In genomic region chr2:68319397-68320117, GRCh38 we compare ENCODE assay signal across 8 cellular contexts. TPM values are rescaled to one million over a fixed set of nuclear protein-coding genes. Genes with fewer than 3 reads are reported as not detected.
DNase-seq lines count a peak whose midpoint lies in the region; ATAC-seq and TF ChIP-seq lines count a peak whose summit lies in the region.

Gene CNRIP1, minus strand, starts transcription at chr2:68319949. Its CDS starts 549 bp downstream, at chr2:68319400.

- H3K9me3 ChIP-seq in adipocyte (ENCODE audit: control insufficient read depth, low read length), result no peaks in the 10 kb centered on the region

- peaks cover 7% of the 10 kb centered on the region for H3K36me3 ChIP-seq in adipocyte (ENCODE audit: control insufficient read depth, insufficient read depth, low read length, severe bottlenecking)

- H3K4me3 Mint-ChIP-seq in glutamatergic neuron (ENCODE audit: unreplicated experiment), result peak within 1 kb of the TSS; percentile 92
- peak within 1 kb of the TSS; percentile 89 for H3K4me3 Mint-ChIP-seq in neural crest cell

- H3K9me3 Mint-ChIP-seq in glutamatergic neuron (ENCODE audit: unreplicated experiment), result peaks cover 6% of the 10 kb centered on the region
- no peaks in the 10 kb centered on the region for H3K9me3 Mint-ChIP-seq in neural crest cell

- no peaks in the 10 kb centered on the region for H3K27me3 ChIP-seq in adipocyte (replicated peaks; ENCODE audit: control insufficient read depth, insufficient read depth, low read length)

- ATAC-seq in GM19452 (IDR thresholded peaks at IDR 0.05; ENCODE audit: unreplicated experiment), result no peak
- no peak for ATAC-seq in HG03175 (IDR thresholded peaks at IDR 0.05; ENCODE audit: unreplicated experiment)

- peak within 1 kb of the TSS; percentile 96 for H3K27ac Mint-ChIP-seq in glutamatergic neuron (ENCODE audit: unreplicated experiment)
- H3K27ac Mint-ChIP-seq in neural crest cell (ENCODE audit: unreplicated experiment), result peak within 1 kb of the TSS; percentile 79

- H3K9ac ChIP-seq in adipocyte (ENCODE audit: low read length), result peak within 1 kb of the TSS; percentile 91

- H3K4me3 ChIP-seq in adipocyte (ENCODE audit: low read length), result peak within 1 kb of the TSS; percentile 93

- TF ChIP-seq CTCF in glutamatergic neuron (IDR thresholded peaks at IDR 0.05; ENCODE audit: partially characterized antibody, unreplicated experiment), result no peak
- peak; percentile 10 for TF ChIP-seq CTCF in neural crest cell (conservative IDR thresholded peaks at IDR 0.05)

- H3K27me3 Mint-ChIP-seq in glutamatergic neuron (ENCODE audit: unreplicated experiment) (peaks cover 8% of the 10 kb centered on the region), neural crest cell (ENCODE audit: low read depth) (peaks cover 37% of the 10 kb centered on the region)

- DNase-seq in activated CD4-positive, alpha-beta T cell treated with anti-CD3 and anti-CD28 coated beads for 48 hours, result peak; percentile 13
- no peak for DNase-seq in activated CD4-positive, alpha-beta T cell treated with anti-CD3 and anti-CD28 coated beads, Interleukin-2, amount 50 U/mL, for 1 hour
- DNase-seq in NCI-H2171 treated with DMSO at 0.1 percent for 48 hours (lab: John Stamatoyannopoulos, UW), result peak; percentile 84
- DNase-seq in adipocyte (ENCODE audit: low read depth), result peak; percentile 90
- DNase-seq in glutamatergic neuron, result peak; percentile 84
- peak; percentile 61 for DNase-seq in neural crest cell (ENCODE audit: low read depth, low spot score)

- peaks cover 13% of the 10 kb centered on the region for H3K4me1 ChIP-seq in adipocyte (ENCODE audit: control insufficient read depth, insufficient read depth, low read length)

- H3K36me3 Mint-ChIP-seq in glutamatergic neuron (ENCODE audit: unreplicated experiment), result no peaks in the 10 kb centered on the region
- H3K36me3 Mint-ChIP-seq in neural crest cell (ENCODE audit: low read depth), result peaks cover 16% of the 10 kb centered on the region

- peaks cover 11% of the 10 kb centered on the region for H3K4me1 Mint-ChIP-seq in glutamatergic neuron (ENCODE audit: low read depth, unreplicated experiment)
- peaks cover 24% of the 10 kb centered on the region for H3K4me1 Mint-ChIP-seq in neural crest cell

RNA-seq across cellular contexts. Expression of gene CNRIP1, which starts in this region (rescaled TPM):
- total RNA-seq in glutamatergic neuron (ENCODE audit: unreplicated experiment) (28.0 TPM), neural crest cell (36.6 and 37.3 TPM in 2 replicates)
